ENCODE assay signal across 12 cellular contexts in genomic region chr19:16779539-16780163, GRCh38.
"Had no signal": no experiment of that assay in that cellular context is flagged by ENCODE, and none has a peak within 500 bp of the region (broad histone marks: within the 10 kb centered on the region; RNA-seq: fewer than 3 reads in every experiment).

No MANE protein-coding gene starts in this region.

- H3K4me1 Mint-ChIP-seq: activated naive CD4-positive, alpha-beta T cell treated with anti-CD3 and anti-CD28 coated beads, Interleukin-2, amount 50 U/mL, for 24 hours; brain; naive thymus-derived CD4-positive, alpha-beta T cell; neural crest cell; WTC11 had no signal

- H3K36me3 Mint-ChIP-seq: activated naive CD4-positive, alpha-beta T cell treated with anti-CD3 and anti-CD28 coated beads, Interleukin-2, amount 50 U/mL, for 24 hours; brain; naive thymus-derived CD4-positive, alpha-beta T cell; WTC11 had no signal

- H3K4me3 ChIP-seq: heart right ventricle, lower lobe of right lung, sigmoid colon, smooth muscle cell, testis, uterus had no signal

- H3K9me3 Mint-ChIP-seq: activated naive CD4-positive, alpha-beta T cell treated with anti-CD3 and anti-CD28 coated beads, Interleukin-2, amount 50 U/mL, for 24 hours had no signal

- H3K4me3 Mint-ChIP-seq: activated naive CD4-positive, alpha-beta T cell treated with anti-CD3 and anti-CD28 coated beads, Interleukin-2, amount 50 U/mL, for 24 hours; brain; naive thymus-derived CD4-positive, alpha-beta T cell; neural crest cell; WTC11 had no signal

- DNase-seq: sigmoid colon had no signal

- H3K9me3 ChIP-seq: heart right ventricle, lower lobe of right lung, sigmoid colon, testis, uterus had no signal

- FAIRE-seq: kidney had no signal

- H3K4me1 ChIP-seq: heart right ventricle, lower lobe of right lung, sigmoid colon, testis, uterus had no signal

- H3K36me3 ChIP-seq: heart right ventricle, lower lobe of right lung, sigmoid colon, uterus had no signal

- H3K27ac ChIP-seq: heart right ventricle, lower lobe of right lung, sigmoid colon, testis, uterus had no signal

- H3K27ac Mint-ChIP-seq: brain; naive thymus-derived CD4-positive, alpha-beta T cell; WTC11 had no signal

- H3K27me3 ChIP-seq: testis, uterus had no signal
